Comparison of ENCODE assay signal across 11 cellular contexts in the genomic region with DNA sequence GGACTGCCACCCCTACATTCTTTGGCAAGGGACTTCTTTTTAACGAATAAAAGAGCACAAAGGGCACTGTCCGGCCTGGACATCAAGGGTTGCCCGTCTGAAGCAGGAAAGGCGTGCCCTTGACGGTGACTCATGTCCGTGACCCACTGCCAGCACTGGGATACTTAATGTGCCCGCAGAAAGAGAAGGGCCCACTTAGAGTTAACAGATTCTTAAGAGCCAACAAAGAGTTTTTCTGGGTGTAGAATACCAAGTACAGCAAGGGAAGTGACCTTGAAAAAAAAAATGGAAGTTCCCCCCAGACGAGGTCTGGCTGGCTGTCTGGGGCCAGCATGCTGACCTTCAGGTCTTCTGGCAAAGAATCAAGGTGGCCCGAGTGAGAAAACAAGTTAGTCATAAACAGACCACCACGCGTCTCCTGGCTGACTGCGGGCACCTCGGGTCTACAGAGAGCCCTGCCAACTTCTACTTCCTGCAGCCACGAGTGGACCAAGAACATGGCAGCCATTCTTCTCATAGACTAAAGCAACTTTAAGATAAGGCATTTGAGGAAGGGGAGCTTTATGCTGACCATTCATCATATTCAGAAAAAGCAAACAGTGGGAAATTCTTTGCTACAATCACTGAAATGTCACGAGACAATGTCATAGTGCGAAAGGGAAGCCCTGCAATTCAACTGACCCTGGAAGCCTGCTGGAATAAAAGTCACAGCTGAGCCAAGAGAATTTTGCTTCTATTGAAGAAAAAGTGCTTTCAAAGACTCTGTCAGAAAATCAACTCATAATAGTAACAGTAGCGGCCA. TPM values are rescaled to one million over a fixed set of nuclear protein-coding genes. Genes with fewer than 3 reads are reported as not detected.
A peak's percentile ranks its signal among the peaks of the same experiment; 100 is the strongest.
DNase-seq lines count a peak whose midpoint lies in the region; ATAC-seq and TF ChIP-seq lines count a peak whose summit lies in the region.
"Had no signal": no experiment of that assay in that cellular context is flagged by ENCODE, and none has a peak within 500 bp of the region (broad histone marks: within the 10 kb centered on the region; RNA-seq: fewer than 3 reads in every experiment).

No MANE protein-coding gene starts in this region.

- H3K4me3 ChIP-seq in ascending aorta (no peak overlapping the region), right cardiac atrium (ENCODE audit: low read length) (no peak overlapping the region), skeletal muscle satellite cell (ENCODE audit: low read length) (peak overlapping the region; percentile 1)

- peak; percentile 58 to 63 for ATAC-seq in right cardiac atrium
- ATAC-seq: foreskin keratinocyte had no signal

- DNase-seq in Daoy (ENCODE audit: low read depth): peak; percentile 69
- DNase-seq in ascending aorta (ENCODE audit: low spot score in 2 of 2): peak in 1 of 2 donors; percentile 85
- DNase-seq in right cardiac atrium: peak in 2 of 3 donors; percentile 62 to 74
- no peak for DNase-seq in NCI-H1105 treated with DMSO at 0.1 percent for 48 hours (lab: John Stamatoyannopoulos, UW)
- DNase-seq in stimulated activated CD8-positive, alpha-beta memory T cell treated with anti-CD3 and anti-CD28 coated beads, Interleukin-4, amount 100 ng/mL, for 48 hours: no peak
- DNase-seq in ecto neural progenitor cell (ENCODE audit: low spot score): no peak
- no peak for DNase-seq in NOMO-1 treated with dmso at 0.1 percent for 144 hours (lab: John Stamatoyannopoulos, UW; ENCODE audit: unreplicated experiment)
- DNase-seq: activated naive CD8-positive, alpha-beta T cell treated with anti-CD3 and anti-CD28 coated beads for 36 hours; foreskin keratinocyte; GDM1 had no signal

- peaks cover 29 to 42% of the 10 kb centered on the region in 2 donors for H3K36me3 ChIP-seq in ascending aorta
- peaks cover 78% of the 10 kb centered on the region for H3K36me3 ChIP-seq in skeletal muscle satellite cell (ENCODE audit: insufficient read depth, low read length)

- peak overlapping the region; percentile 63 to 71 for H3K27ac ChIP-seq in ascending aorta
- H3K27ac ChIP-seq in right cardiac atrium (ENCODE audit: low read length): peak overlapping the region; percentile 80
- H3K27ac ChIP-seq: foreskin keratinocyte had no signal

- TF ChIP-seq CTCF in ascending aorta (IDR thresholded peaks at IDR 0.05): no peak

- H3K4me2 ChIP-seq in skeletal muscle satellite cell (ENCODE audit: low read length): peak overlapping the region; percentile 51

- intact Hi-C loops in ascending aorta (cut with DNase I): loop anchor here (1.0 to 10.0 kb wide), 3 partner anchors 20 to 451 kb away; partner anchors contain the start of genes ALKBH2, UNG and USP30
- intact Hi-C loops in right cardiac atrium (cut with DNase I): no loop called here

- peak overlapping the region; percentile 51 for H3K9ac ChIP-seq in skeletal muscle satellite cell (ENCODE audit: low read depth, low read length)

- H3K27me3 ChIP-seq in ascending aorta (no peaks in the 10 kb centered on the region), right cardiac atrium (ENCODE audit: control insufficient read depth, insufficient read depth) (no peaks in the 10 kb centered on the region), skeletal muscle satellite cell (ENCODE audit: control insufficient read depth, insufficient read depth, low read length) (no peaks in the 10 kb centered on the region)
- H3K27me3 ChIP-seq: foreskin keratinocyte had no signal

- 39% methylated on average over 17 of the region's 17 CpGs for WGBS in right cardiac atrium

- H3K4me1 ChIP-seq in ascending aorta: peaks cover 5 to 21% of the 10 kb centered on the region in 2 donors
- peaks cover 13% of the 10 kb centered on the region for H3K4me1 ChIP-seq in right cardiac atrium (ENCODE audit: control insufficient read depth, insufficient read depth, low read length)
- peaks cover 84% of the 10 kb centered on the region for H3K4me1 ChIP-seq in skeletal muscle satellite cell (ENCODE audit: control insufficient read depth, insufficient read depth, low read length)

- H3K9me3 ChIP-seq in ascending aorta (no peaks in the 10 kb centered on the region), right cardiac atrium (ENCODE audit: control insufficient read depth, low read length) (no peaks in the 10 kb centered on the region), skeletal muscle satellite cell (replicated peaks; ENCODE audit: low read length) (no peaks in the 10 kb centered on the region)

RNA-seq across cellular contexts. Expression of gene SELPLG, which starts 10.4 kb away (rescaled TPM):
- total RNA-seq in Daoy (2014; rRNA removed; shearing (Covaris generic)): 0.21 and 0.23 TPM in 2 replicates
- 2.6 TPM for total RNA-seq in ascending aorta
- total RNA-seq in right cardiac atrium: 1 to 10 TPM; 2.9 to 6.2 (median 4.7) TPM
- polyA plus RNA-seq in right cardiac atrium: 1.9 TPM
- 0.76 and 0.87 TPM in 2 replicates for total RNA-seq in skeletal muscle satellite cell (2012; rRNA removed)

RNA-seq across cellular contexts. Expression of gene TMEM119, which starts 46.3 kb away (rescaled TPM):
- 0.57 and 1.1 TPM in 2 replicates for total RNA-seq in Daoy (2014; rRNA removed; shearing (Covaris generic))
- total RNA-seq in ascending aorta (251 TPM), right cardiac atrium (1 to 10 TPM; 1.8 to 3.5 (median 2.6) TPM)
- 3.2 TPM for polyA plus RNA-seq in right cardiac atrium
- total RNA-seq in skeletal muscle satellite cell (2012; rRNA removed): 37.0 and 48.7 TPM in 2 replicates
- total RNA-seq: foreskin keratinocyte had no signal

Comparison
In these comparisons a context has a peak if more than half of its experiments do, and no peak if none do; other contexts are left out.
1. DNase-seq: peak in Daoy (single experiment) and right cardiac atrium (2 of 3); none in NCI-H1105 treated with DMSO at 0.1 percent for 48 hours (single experiment), stimulated activated CD8-positive, alpha-beta memory T cell treated with anti-CD3 and anti-CD28 coated beads, Interleukin-4, amount 100 ng/mL, for 48 hours (single experiment), ecto neural progenitor cell (single experiment) and NOMO-1 treated with dmso at 0.1 percent for 144 hours (single experiment).
2. RNA of gene TMEM119, which starts 46.3 kb away (total RNA-seq): 251 TPM in ascending aorta (single experiment); 1.8 to 3.5 TPM in right cardiac atrium and 0.57 to 1.1 TPM in Daoy; every median in the first group is over 10 times any median in the second.